In genomic region chr7:101743241-101743994, GRCh38 we compare ENCODE assay signal across 1 cellular context.
TF ChIP-seq lines count a peak whose summit lies in the region.

No MANE protein-coding gene starts in this region.

TF ChIP-seq in HEK293, 187 proteins besides CTCF, POLR2A, EP300 and RAD21 (continued from another document and continues in another):
- peak; percentile 50; the same call in 1 of the 2 replicates for TF ChIP-seq ZNF184 (tag by site-specific recombination; IDR thresholded peaks at IDR 0.05)
- peak; percentile 55; the same call in 1 of the 2 replicates for TF ChIP-seq KLF17 (tag by site-specific recombination; IDR thresholded peaks at IDR 0.05)
- TF ChIP-seq SP7 (tag by site-specific recombination; IDR thresholded peaks at IDR 0.05) = peak; percentile 59
- TF ChIP-seq ZNF544 (tag by site-specific recombination; IDR thresholded peaks at IDR 0.05) = no peak
- no peak for TF ChIP-seq ZNF558 (tag by site-specific recombination; IDR thresholded peaks at IDR 0.05)
- TF ChIP-seq SETDB1 (IDR thresholded peaks at IDR 0.05; ENCODE audit: insufficient read length, low read length) = no peak
- TF ChIP-seq ZNF610 (tag by site-specific recombination; IDR thresholded peaks at IDR 0.05; ENCODE audit: borderline replicate concordance) = peak; percentile 84
- TF ChIP-seq ZEB2 (tag by site-specific recombination; IDR thresholded peaks at IDR 0.05) = peak; percentile 70; the same call in 1 of the 2 replicates
- TF ChIP-seq ZNF18 (tag by site-specific recombination; IDR thresholded peaks at IDR 0.05) = no peak
- TF ChIP-seq ZNF138 (tag by site-specific recombination; IDR thresholded peaks at IDR 0.05; ENCODE audit: borderline replicate concordance) = no peak
- no peak for TF ChIP-seq INSM2 (tag by site-specific recombination; IDR thresholded peaks at IDR 0.05)
- TF ChIP-seq PRDM4 (tag by site-specific recombination; IDR thresholded peaks at IDR 0.05) = no peak
- TF ChIP-seq KLF1 (tag by site-specific recombination; IDR thresholded peaks at IDR 0.05) = no peak
- no peak for TF ChIP-seq RBAK (tag by site-specific recombination; IDR thresholded peaks at IDR 0.05)
- TF ChIP-seq AEBP2 (tag by site-specific recombination; IDR thresholded peaks at IDR 0.05; ENCODE audit: borderline replicate concordance) = no peak
- TF ChIP-seq PRDM2 (tag by site-specific recombination; IDR thresholded peaks at IDR 0.05; ENCODE audit: borderline replicate concordance) = no peak
- TF ChIP-seq MZF1 (tag by site-specific recombination; IDR thresholded peaks at IDR 0.05; ENCODE audit: borderline replicate concordance) = peak; percentile 34; the same call in 1 of the 2 replicates
- no peak for TF ChIP-seq ZFP3 (tag by site-specific recombination; IDR thresholded peaks at IDR 0.05; ENCODE audit: low read depth)
- no peak for TF ChIP-seq OVOL3 (tag by site-specific recombination; IDR thresholded peaks at IDR 0.05)
- peak; percentile 22; the same call in 1 of the 2 replicates for TF ChIP-seq KLF9 (tag by site-specific recombination; IDR thresholded peaks at IDR 0.05; ENCODE audit: low read depth)
- peak; percentile 95 for TF ChIP-seq EGR2 (tag by site-specific recombination; IDR thresholded peaks at IDR 0.05; ENCODE audit: low read depth)
- TF ChIP-seq MEIS1 (CRISPR knock-in tag; IDR thresholded peaks at IDR 0.05; ENCODE audit: borderline replicate concordance) = no peak
- no peak for TF ChIP-seq HOXD13 (CRISPR knock-in tag; IDR thresholded peaks at IDR 0.05; ENCODE audit: borderline replicate concordance)
- no peak for TF ChIP-seq ZNF274 (IDR thresholded peaks at IDR 0.05; ENCODE audit: low read length)
- TF ChIP-seq ZNF274 (tag by site-specific recombination; IDR thresholded peaks at IDR 0.05; ENCODE audit: borderline replicate concordance) = no peak
- TF ChIP-seq ZSCAN5A (tag by site-specific recombination; IDR thresholded peaks at IDR 0.05) = no peak
- no peak for TF ChIP-seq ZSCAN18 (tag by site-specific recombination; IDR thresholded peaks at IDR 0.05)
- TF ChIP-seq BCL11B (tag by site-specific recombination; IDR thresholded peaks at IDR 0.05; ENCODE audit: low read depth) = no peak
- peak; percentile 75; the same call in 1 of the 2 replicates for TF ChIP-seq ZNF2 (tag by site-specific recombination; IDR thresholded peaks at IDR 0.05)
- peak; percentile 67; the same call in 1 of the 2 replicates for TF ChIP-seq KLF8 (tag by site-specific recombination; IDR thresholded peaks at IDR 0.05)
- no peak for TF ChIP-seq ZNF19 (tag by site-specific recombination; IDR thresholded peaks at IDR 0.05; ENCODE audit: low read depth)
- TF ChIP-seq ZSCAN4 (tag by site-specific recombination; IDR thresholded peaks at IDR 0.05) = no peak
- no peak for TF ChIP-seq ZNF623 (tag by site-specific recombination; IDR thresholded peaks at IDR 0.05)
- TF ChIP-seq ZNF549 (tag by site-specific recombination; IDR thresholded peaks at IDR 0.05) = no peak
- TF ChIP-seq ZNF140 (tag by site-specific recombination; IDR thresholded peaks at IDR 0.05) = no peak
- TF ChIP-seq ZNF223 (tag by site-specific recombination; IDR thresholded peaks at IDR 0.05) = no peak
- TF ChIP-seq ZNF148 (tag by site-specific recombination; IDR thresholded peaks at IDR 0.05; ENCODE audit: borderline replicate concordance) = no peak
